In genomic region chr5:10725636-10726035, GRCh38 we compare ENCODE assay signal across 14 cellular contexts. TPM values are rescaled to one million over a fixed set of nuclear protein-coding genes. Genes with fewer than 3 reads are reported as not detected.
DNase-seq lines count a peak whose midpoint lies in the region; ATAC-seq, FAIRE-seq and TF ChIP-seq lines count a peak whose summit lies in the region.
"Had no signal": no experiment of that assay in that cellular context is flagged by ENCODE, and none has a peak within 500 bp of the region (broad histone marks: within the 10 kb centered on the region; RNA-seq: fewer than 3 reads in every experiment).

No MANE protein-coding gene starts in this region.

- H3K27ac Mint-ChIP-seq in activated T-cell treated with anti-CD3 and anti-CD28 coated beads, Interleukin-2, amount 50 U/mL, for 24 hours: no peak overlapping the region

- no peak for TF ChIP-seq EP300 in A549 (IDR thresholded peaks at IDR 0.05)
- no peak for TF ChIP-seq EP300 in sigmoid colon (IDR thresholded peaks at IDR 0.05)

- FAIRE-seq in A549 (lab: Jason Lieb, UNC): no peak

- no peak for TF ChIP-seq CTCF in A549 (IDR thresholded peaks at IDR 0.05)
- TF ChIP-seq CTCF in Peyer's patch (IDR thresholded peaks at IDR 0.05): no peak
- no peak for TF ChIP-seq CTCF in sigmoid colon (IDR thresholded peaks at IDR 0.05)

- in situ Hi-C loops in G401 (cut with HindIII; ENCODE audit: low sequenced_read_pairs): no loop called here

- CTCF ChIA-PET in A549 (lab: Yijun Ruan, JAX): interaction anchor here (1.2 to 4.2 kb wide), 6 partner anchors 23 to 139 kb away, joined by 3 to 29 read pairs (median 7); no protein-coding TSS in a partner anchor

- TF ChIP-seq POLR2A in A549 (IDR thresholded peaks at IDR 0.05; ENCODE audit: low read length) (no peak), Peyer's patch (IDR thresholded peaks at IDR 0.05) (no peak), sigmoid colon (IDR thresholded peaks at IDR 0.05) (no peak)

- H3K4me3 ChIP-seq in A549 (peak overlapping the region; percentile 31; the same call in 2 of the 3 replicates), Peyer's patch (no peak overlapping the region), sigmoid colon (no peak overlapping the region)
- H3K4me3 ChIP-seq: lung had no signal

- peak overlapping the region; percentile 76 to 85; a peak in 5 of 6 replicates for H3K27ac ChIP-seq in A549
- peak overlapping the region in 3 of 4 donors; percentile 5 to 47 (median 16) for H3K27ac ChIP-seq in Peyer's patch
- peak overlapping the region; percentile 72 for H3K27ac ChIP-seq in epithelial cell of prostate
- peak overlapping the region; percentile 59 to 71 (median 66) for H3K27ac ChIP-seq in sigmoid colon

- H3K4me1 Mint-ChIP-seq in activated T-cell treated with anti-CD3 and anti-CD28 coated beads, Interleukin-2, amount 50 U/mL, for 24 hours (ENCODE audit: low read depth): peaks cover 28% of the 10 kb centered on the region

- no peak overlapping the region for H3K4me3 Mint-ChIP-seq in activated T-cell treated with anti-CD3 and anti-CD28 coated beads, Interleukin-2, amount 50 U/mL, for 24 hours

- no peak for TF ChIP-seq RAD21 in A549 (conservative IDR thresholded peaks at IDR 0.05 in 1 of 2, IDR thresholded peaks at IDR 0.05 in 1 of 2)

- H3K9me3 ChIP-seq in A549: no peaks in the 10 kb centered on the region
- H3K9me3 ChIP-seq in Peyer's patch: no peaks in the 10 kb centered on the region
- H3K9me3 ChIP-seq in sigmoid colon: no peaks in the 10 kb centered on the region

- H3K36me3 Mint-ChIP-seq in activated T-cell treated with anti-CD3 and anti-CD28 coated beads, Interleukin-2, amount 50 U/mL, for 24 hours (ENCODE audit: low read depth): peaks cover 58% of the 10 kb centered on the region

- H3K27me3 ChIP-seq in Peyer's patch: no peaks in the 10 kb centered on the region
- no peaks in the 10 kb centered on the region for H3K27me3 ChIP-seq in sigmoid colon

- H3K36me3 ChIP-seq in Peyer's patch: peaks cover 0 to 4% (median 0%) of the 10 kb centered on the region in 3 donors
- no peaks in the 10 kb centered on the region for H3K36me3 ChIP-seq in sigmoid colon

- 18% methylated on average over 1 of the region's 1 CpG for WGBS in A549 (ENCODE audit: missing lambda C conversion rate)
- WGBS in sigmoid colon, 2 donors: 67 to 86% methylated on average over 1 of the region's 1 CpG

- intact Hi-C loops in sigmoid colon (cut with DNase I): no loop called here

- ATAC-seq in A549: no peak
- no peak for ATAC-seq in GM18907 (IDR thresholded peaks at IDR 0.05; ENCODE audit: unreplicated experiment)
- ATAC-seq in GM21737 (IDR thresholded peaks at IDR 0.05; ENCODE audit: unreplicated experiment): no peak

- H3K4me1 ChIP-seq in A549: peaks cover 31% of the 10 kb centered on the region
- peaks cover 0 to 4% (median 2%) of the 10 kb centered on the region in 4 donors for H3K4me1 ChIP-seq in Peyer's patch
- H3K4me1 ChIP-seq in sigmoid colon: peaks cover 0 to 4% (median 0%) of the 10 kb centered on the region in 4 donors

- H3K4me2 ChIP-seq in A549: peak overlapping the region; percentile 91

- H3K27me3 Mint-ChIP-seq in activated T-cell treated with anti-CD3 and anti-CD28 coated beads, Interleukin-2, amount 50 U/mL, for 24 hours: no peaks in the 10 kb centered on the region

- POLR2A ChIA-PET in A549 (lab: Yijun Ruan, JAX): interaction anchor here (0.6 to 1.7 kb wide), 5 partner anchors 12 to 93 kb away, joined by 3 to 9 read pairs (median 4); partner anchors contain the start of gene DAP

- no peak for DNase-seq in A549 (ENCODE audit: low read depth in 1 of 2, low spot score in 1 of 2)
- DNase-seq in Peyer's patch: no peak
- DNase-seq in epithelial cell of prostate (ENCODE audit: low read depth, low spot score): no peak
- DNase-seq in sigmoid colon: no peak
- no peak for DNase-seq in activated T-cell treated with anti-CD3 and anti-CD28 coated beads, Interleukin-2, amount 50 U/mL, for 24 hours
- no peak for DNase-seq in G401 (ENCODE audit: low spot score)
- DNase-seq: activated CD4-positive, alpha-beta T cell treated with anti-CD3 and anti-CD28 coated beads, Interleukin-2, amount 50 U/mL, for 48 hours; activated naive CD4-positive, alpha-beta T cell treated with Interleukin-2 at 50 U/mL for 16 hours; DND-41; NCI-H1694 treated with DMSO at 0.1 percent for 48 hours; NK-92 treated with Interleukin-12 subunit alpha and Interleukin-12 subunit beta, amount 100 ng/mL, for 24 hours had no signal

- no peaks in the 10 kb centered on the region for H3K9me3 Mint-ChIP-seq in activated T-cell treated with anti-CD3 and anti-CD28 coated beads, Interleukin-2, amount 50 U/mL, for 24 hours

TF ChIP-seq in A549, 52 proteins besides CTCF, POLR2A, EP300 and RAD21:
- TF ChIP-seq CHD4 (IDR thresholded peaks at IDR 0.05; ENCODE audit: borderline replicate concordance): no peak
- TF ChIP-seq, protein P1, sequence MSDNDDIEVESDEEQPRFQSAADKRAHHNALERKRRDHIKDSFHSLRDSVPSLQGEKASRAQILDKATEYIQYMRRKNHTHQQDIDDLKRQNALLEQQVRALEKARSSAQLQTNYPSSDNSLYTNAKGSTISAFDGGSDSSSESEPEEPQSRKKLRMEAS (IDR thresholded peaks at IDR 0.05): no peak
- no peak for TF ChIP-seq SMC3 (IDR thresholded peaks at IDR 0.05)
- TF ChIP-seq MYC (IDR thresholded peaks at IDR 0.05; ENCODE audit: borderline replicate concordance, low read length): no peak
- TF ChIP-seq, protein P2, sequence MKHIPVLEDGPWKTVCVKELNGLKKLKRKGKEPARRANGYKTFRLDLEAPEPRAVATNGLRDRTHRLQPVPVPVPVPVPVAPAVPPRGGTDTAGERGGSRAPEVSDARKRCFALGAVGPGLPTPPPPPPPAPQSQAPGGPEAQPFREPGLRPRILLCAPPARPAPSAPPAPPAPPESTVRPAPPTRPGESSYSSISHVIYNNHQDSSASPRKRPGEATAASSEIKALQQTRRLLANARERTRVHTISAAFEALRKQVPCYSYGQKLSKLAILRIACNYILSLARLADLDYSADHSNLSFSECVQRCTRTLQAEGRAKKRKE (CRISPR knock-in tag; IDR thresholded peaks at IDR 0.05; ENCODE audit: low read depth): no peak
- no peak for TF ChIP-seq ZNF302 (CRISPR knock-in tag; IDR thresholded peaks at IDR 0.05)
- no peak for TF ChIP-seq CBX2 (IDR thresholded peaks at IDR 0.05; ENCODE audit: borderline replicate concordance, low read depth)
- TF ChIP-seq HOXA7 (CRISPR knock-in tag; IDR thresholded peaks at IDR 0.05): no peak
- no peak for TF ChIP-seq JUN (IDR thresholded peaks at IDR 0.05)
- no peak for TF ChIP-seq POLR2AphosphoS2 (conservative IDR thresholded peaks at IDR 0.05; ENCODE audit: low read length)

RNA-seq across cellular contexts. Expression of gene DAP, which starts 35.4 kb away (rescaled TPM):
- polyA plus RNA-seq in A549 (2011; rRNA removed) (24.2 and 46.4 TPM in 2 replicates), A549 (2017; fragmentation: RNase III; extraction: RNeasy Plus Mini Kit Qiagen cat#74134 plus additional on column Dnase treatment) (47.3 to 65.0 TPM (median 54.9 TPM) in 3 replicates), sigmoid colon (100 to 1,000 TPM in 2 of 3 donors, 10 to 100 TPM in 1; 78.5 to 131 (median 111) TPM)
- polyA plus RNA-seq in A549 (2012; cell fraction: cytosol; rRNA removed): 36.5 and 45.3 TPM in 2 replicates
- polyA plus RNA-seq in A549 (2012; cell fraction: nucleus; rRNA removed): 23.6 and 24.7 TPM in 2 replicates
- 55.9 and 67.3 TPM in 2 replicates for polyA minus RNA-seq in A549 (2011; rRNA and poly(A)+ RNA removed)
- total RNA-seq in Peyer's patch (100 to 1,000 TPM in 2 of 4 donors, 10 to 100 TPM in 2; 52.0 to 138 (median 111) TPM), sigmoid colon (10 to 100 TPM; 25.7 to 38.5 (median 27.1) TPM)
- total RNA-seq in G401 (2014; rRNA removed; shearing (Covaris generic)): 10.4 and 14.7 TPM in 2 replicates

Comparison
In these comparisons a context has a peak if more than half of its experiments do, and no peak if none do; other contexts are left out.
1. H3K27ac ChIP-seq: peak in every context shown above with its lines; median percentile 80 in A549; 72 in epithelial cell of prostate; 66 in sigmoid colon; 16 in Peyer's patch.